ENCODE assay signal across 8 cellular contexts in the genomic region with DNA sequence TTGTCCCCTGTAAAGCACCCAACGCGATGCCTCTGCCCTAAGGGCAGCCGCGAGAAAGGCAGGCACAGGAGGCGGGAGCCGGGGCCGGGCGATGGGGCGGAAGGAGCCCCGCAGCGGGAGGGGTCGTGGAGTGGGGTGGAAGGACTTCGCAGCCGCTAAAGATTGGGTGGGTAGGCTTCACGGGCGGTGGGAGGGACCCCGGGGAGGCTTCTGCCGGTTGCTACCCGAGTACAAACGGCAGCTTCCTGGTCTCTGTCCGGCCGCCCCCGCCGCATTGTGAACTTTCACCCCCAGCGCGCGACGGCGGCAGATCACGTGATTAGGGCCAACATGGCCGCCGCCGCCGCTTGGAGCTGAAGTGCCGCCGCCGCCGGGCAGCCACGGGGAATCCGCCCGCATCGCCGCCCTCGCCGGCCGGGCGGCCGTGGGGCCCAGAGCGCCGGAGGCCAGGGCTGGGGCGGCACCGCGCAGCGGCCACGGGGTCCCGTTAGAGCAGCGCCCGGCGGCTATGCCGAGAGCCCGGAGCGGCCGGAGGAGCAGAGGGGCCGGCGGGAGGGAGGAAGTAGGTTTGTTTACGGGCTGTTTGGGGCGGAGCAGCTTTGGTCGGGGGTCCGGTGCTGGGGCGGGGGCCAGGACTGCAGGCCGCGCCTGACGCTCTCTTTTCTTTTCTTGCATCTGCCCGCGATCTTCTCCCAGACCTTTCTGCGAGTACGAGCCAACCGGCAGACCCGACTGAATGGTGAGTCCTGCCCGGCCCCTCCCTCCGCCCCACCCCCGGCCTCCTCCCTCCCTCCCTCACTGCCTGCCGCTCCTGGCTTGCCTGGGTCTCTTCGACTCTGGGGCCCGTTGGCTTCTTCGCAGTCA. TPM values are rescaled to one million over a fixed set of nuclear protein-coding genes. Genes with fewer than 3 reads are reported as not detected.
DNase-seq lines count a peak whose midpoint lies in the region; ATAC-seq and TF ChIP-seq lines count a peak whose summit lies in the region.

No MANE protein-coding gene starts in this region.

- H3K79me2 ChIP-seq in neural cell (replicated peaks; ENCODE audit: insufficient read depth, low read length), result no peaks in the 10 kb centered on the region

- TF ChIP-seq RAD21 in neural cell (conservative IDR thresholded peaks at IDR 0.05), result peak; percentile 26

- peak overlapping the region; percentile 79 for H3K9ac ChIP-seq in neural cell (ENCODE audit: low read length)

- peaks cover 41% of the 10 kb centered on the region for H3K36me3 ChIP-seq in KOPT-K1 (ENCODE audit: insufficient read depth, low read length)
- H3K36me3 ChIP-seq in neural cell (ENCODE audit: insufficient read depth, low read length), result no peaks in the 10 kb centered on the region

- peak overlapping the region; percentile 78 for H3K4me2 ChIP-seq in neural cell (ENCODE audit: low read length)

- H3K4me3 ChIP-seq in fibroblast of the aortic adventitia (ENCODE audit: low read depth, low read length) (peak overlapping the region; percentile 77), neural cell (ENCODE audit: low read length) (peak overlapping the region; percentile 72)

- H3K27me3 ChIP-seq in neural cell (ENCODE audit: insufficient read depth, low read depth, low read length), result no peaks in the 10 kb centered on the region

- TF ChIP-seq CTCF in fibroblast of the aortic adventitia (IDR thresholded peaks at IDR 0.05; ENCODE audit: insufficient read depth, low read length) (no peak), neural cell (IDR thresholded peaks at IDR 0.05; ENCODE audit: poor library complexity, severe bottlenecking) (no peak)

- H3K36me3 Mint-ChIP-seq in stimulated activated naive CD8-positive, alpha-beta T cell treated with anti-CD3 and anti-CD28 coated beads, Interleukin-15, Interleukin-2, amounts not matched to agents 100 ng/mL and 50 ng/mL, for 24 hours (ENCODE audit: low read depth), result peaks cover 35% of the 10 kb centered on the region

- H3K27me3 Mint-ChIP-seq in stimulated activated naive CD8-positive, alpha-beta T cell treated with anti-CD3 and anti-CD28 coated beads, Interleukin-15, Interleukin-2, amounts not matched to agents 100 ng/mL and 50 ng/mL, for 24 hours, result no peaks in the 10 kb centered on the region

- no peaks in the 10 kb centered on the region for H3K9me2 ChIP-seq in neural cell (ENCODE audit: insufficient read depth, low read length)

- DNase-seq in DMS153 (lab: John Stamatoyannopoulos, UW) (peak; percentile 86), RPMI8226 (peak; percentile 94), fibroblast of the aortic adventitia (ENCODE audit: low read depth) (peak; percentile 81)
- DNase-seq in activated effector memory CD4-positive, alpha-beta T cell treated with Interleukin-2 at 50 U/mL for 16 hours, result peak; percentile 84

- no peaks in the 10 kb centered on the region for H3F3A ChIP-seq in neural cell (ENCODE audit: insufficient read depth, low read length, poor library complexity, severe bottlenecking)

- H4K20me1 ChIP-seq in neural cell (ENCODE audit: insufficient read depth), result no peaks in the 10 kb centered on the region

- H3K4me1 Mint-ChIP-seq in stimulated activated naive CD8-positive, alpha-beta T cell treated with anti-CD3 and anti-CD28 coated beads, Interleukin-15, Interleukin-2, amounts not matched to agents 100 ng/mL and 50 ng/mL, for 24 hours (ENCODE audit: low read depth), result peaks cover 40% of the 10 kb centered on the region

- peaks cover 4% of the 10 kb centered on the region for H3K9me3 Mint-ChIP-seq in stimulated activated naive CD8-positive, alpha-beta T cell treated with anti-CD3 and anti-CD28 coated beads, Interleukin-15, Interleukin-2, amounts not matched to agents 100 ng/mL and 50 ng/mL, for 24 hours

- ATAC-seq in GM21717 (IDR thresholded peaks at IDR 0.05; ENCODE audit: unreplicated experiment), result peak; percentile 67

- TF ChIP-seq EP300 in neural cell (conservative IDR thresholded peaks at IDR 0.05; ENCODE audit: poor library complexity, severe bottlenecking), result peak; percentile 65

- peak overlapping the region; percentile 98 for H2AFZ ChIP-seq in neural cell (ENCODE audit: low read depth, low read length)

- H3K9me3 ChIP-seq in KOPT-K1 (ENCODE audit: insufficient read depth, low read length, poor library complexity, severe bottlenecking) (no peaks in the 10 kb centered on the region), neural cell (ENCODE audit: low read length) (no peaks in the 10 kb centered on the region)

- H3K27ac Mint-ChIP-seq in stimulated activated naive CD8-positive, alpha-beta T cell treated with anti-CD3 and anti-CD28 coated beads, Interleukin-15, Interleukin-2, amounts not matched to agents 100 ng/mL and 50 ng/mL, for 24 hours, result peak overlapping the region; percentile 95

- H3K27ac ChIP-seq in KOPT-K1 (ENCODE audit: low read depth, low read length, poor library complexity, severe bottlenecking) (peak overlapping the region; percentile 94), neural cell (ENCODE audit: low read length) (peak overlapping the region; percentile 80)

- H3K4me3 Mint-ChIP-seq in stimulated activated naive CD8-positive, alpha-beta T cell treated with anti-CD3 and anti-CD28 coated beads, Interleukin-15, Interleukin-2, amounts not matched to agents 100 ng/mL and 50 ng/mL, for 24 hours, result peak overlapping the region; percentile 89

TF ChIP-seq in neural cell, 6 proteins besides CTCF, POLR2A, EP300 and RAD21:
- TF ChIP-seq TAF1 (IDR thresholded peaks at IDR 0.05; ENCODE audit: low read depth) (peak; percentile 84), MXI1 (conservative IDR thresholded peaks at IDR 0.05; ENCODE audit: poor library complexity, severe bottlenecking) (peak; percentile 81), EZH2 (IDR thresholded peaks at IDR 0.05; ENCODE audit: borderline replicate concordance, insufficient read depth, low read length, poor library complexity, severe bottlenecking) (no peak), SMC3 (conservative IDR thresholded peaks at IDR 0.05; ENCODE audit: poor library complexity) (peak; percentile 44), POLR2AphosphoS5 (IDR thresholded peaks at IDR 0.05) (peak; percentile 47), REST (IDR thresholded peaks at IDR 0.05; ENCODE audit: borderline replicate concordance) (peak; percentile 24)
TF ChIP-seq in neural cell: peak in this region for 5.

RNA-seq across cellular contexts. Expression of gene TMEM53, which starts 42.4 kb away (rescaled TPM):
- 6.6 and 9.2 TPM in 2 replicates for total RNA-seq in fibroblast of the aortic adventitia (ENCODE audit: low replicate concordance)
- 13.4 and 21.4 TPM in 2 replicates for polyA plus RNA-seq in neural cell
- 11.6 and 13.9 TPM in 2 replicates for polyA minus RNA-seq in neural cell

RNA-seq across cellular contexts. Expression of gene ARMH1, which starts 42.6 kb away (rescaled TPM):
- total RNA-seq in fibroblast of the aortic adventitia (ENCODE audit: low replicate concordance), result 0.41 and 1.7 TPM in 2 replicates
- polyA plus RNA-seq in neural cell, result 88.3 and 105 TPM in 2 replicates
- 17.2 and 24.8 TPM in 2 replicates for polyA minus RNA-seq in neural cell

Comparison
In these comparisons a context has a peak if more than half of its experiments do, and no peak if none do; other contexts are left out.
1. Peak in every context shown above with its lines: DNase-seq, ATAC-seq, H3K4me3 ChIP-seq and H3K27ac ChIP-seq.